ENCODE assay signal across 14 cellular contexts in genomic region chr2:236919209-236919608, GRCh38.
DNase-seq lines count a peak whose midpoint lies in the region; ATAC-seq and TF ChIP-seq lines count a peak whose summit lies in the region.
"Had no signal": no experiment of that assay in that cellular context is flagged by ENCODE, and none has a peak within 500 bp of the region (broad histone marks: within the 10 kb centered on the region; RNA-seq: fewer than 3 reads in every experiment).

No MANE protein-coding gene starts in this region.

- H3K4me3 ChIP-seq in esophagus muscularis mucosa = no peak overlapping the region
- H3K4me3 ChIP-seq in skeletal muscle cell (ENCODE audit: low read depth, low read length) = no peak overlapping the region
- H3K4me3 ChIP-seq: skin epidermis, suprapubic skin had no signal

- no peak for TF ChIP-seq POLR2A in esophagus muscularis mucosa (IDR thresholded peaks at IDR 0.05; ENCODE audit: low read depth)

- H3K9me3 ChIP-seq in esophagus muscularis mucosa = no peaks in the 10 kb centered on the region
- H3K9me3 ChIP-seq: suprapubic skin had no signal

- no peak overlapping the region for H3K4me3 Mint-ChIP-seq in endothelial cell (ENCODE audit: unreplicated experiment)
- H3K4me3 Mint-ChIP-seq: natural killer cell had no signal

- peaks cover 0 to 17% (median 0%) of the 10 kb centered on the region in 4 donors for H3K27me3 ChIP-seq in esophagus muscularis mucosa
- H3K27me3 ChIP-seq: suprapubic skin had no signal

- no peaks in the 10 kb centered on the region for H3K27me3 Mint-ChIP-seq in endothelial cell (ENCODE audit: unreplicated experiment)

- peaks cover 4% of the 10 kb centered on the region for H3K36me3 Mint-ChIP-seq in endothelial cell (ENCODE audit: low read depth, unreplicated experiment)
- H3K36me3 Mint-ChIP-seq: natural killer cell had no signal

- H3K27ac Mint-ChIP-seq in endothelial cell (ENCODE audit: unreplicated experiment) = no peak overlapping the region
- H3K27ac Mint-ChIP-seq: natural killer cell had no signal

- H3K9me3 Mint-ChIP-seq in endothelial cell (ENCODE audit: unreplicated experiment) = no peaks in the 10 kb centered on the region
- H3K9me3 Mint-ChIP-seq: natural killer cell had no signal

- intact Hi-C loops in esophagus muscularis mucosa (cut with DNase I) = no loop called here

- peaks cover 12% of the 10 kb centered on the region for H3K4me1 Mint-ChIP-seq in endothelial cell (ENCODE audit: unreplicated experiment)
- H3K4me1 Mint-ChIP-seq: natural killer cell had no signal

- no peaks in the 10 kb centered on the region for H3K4me1 ChIP-seq in esophagus muscularis mucosa
- H3K4me1 ChIP-seq: suprapubic skin had no signal

- TF ChIP-seq EP300 in esophagus muscularis mucosa (IDR thresholded peaks at IDR 0.05) = no peak

- peak; percentile 18 for DNase-seq in NK-92 treated with Interleukin-12 subunit alpha and Interleukin-12 subunit beta, amount 100 ng/mL, for 24 hours (lab: John Stamatoyannopoulos, UW)
- DNase-seq in NK-92 (lab: John Stamatoyannopoulos, UW; ENCODE audit: unreplicated experiment) (no peak), RKO (ENCODE audit: low spot score) (peak; percentile 43), esophagus muscularis mucosa (ENCODE audit: extremely low spot score) (peak; percentile 88), skeletal muscle cell (ENCODE audit: low read depth) (peak; percentile 10), DMS 273 treated with DMSO at 0.1 percent for 48 hours (lab: John Stamatoyannopoulos, UW) (no peak), endothelial cell (ENCODE audit: low spot score) (no peak)
- DNase-seq: kidney, natural killer cell, NCI-H1092 had no signal

- 76% methylated on average over 7 of the region's 9 CpGs for WGBS in esophagus muscularis mucosa

- no peak for ATAC-seq in GM19463 (IDR thresholded peaks at IDR 0.05; ENCODE audit: unreplicated experiment)
- ATAC-seq: natural killer cell had no signal

- TF ChIP-seq CTCF in esophagus muscularis mucosa (IDR thresholded peaks at IDR 0.05) (no peak), endothelial cell (IDR thresholded peaks at IDR 0.05; ENCODE audit: unreplicated experiment) (no peak)

- H3K36me3 ChIP-seq in esophagus muscularis mucosa = no peaks in the 10 kb centered on the region
- H3K36me3 ChIP-seq: suprapubic skin had no signal

- no peak overlapping the region for H3K27ac ChIP-seq in esophagus muscularis mucosa (replicated peaks in 1 of 4)
- H3K27ac ChIP-seq: 22Rv1, skin epidermis, suprapubic skin had no signal

Comparison
In these comparisons a context has a peak if more than half of its experiments do, and no peak if none do; other contexts are left out.
1. DNase-seq: peak in NK-92 treated with Interleukin-12 subunit alpha and Interleukin-12 subunit beta, amount 100 ng/mL, for 24 hours (single experiment), RKO (single experiment), esophagus muscularis mucosa (single experiment) and skeletal muscle cell (single experiment); none in NK-92 (single experiment), DMS 273 treated with DMSO at 0.1 percent for 48 hours (single experiment) and endothelial cell (single experiment).